ENCODE assay signal across 8 cellular contexts in the genomic region with DNA sequence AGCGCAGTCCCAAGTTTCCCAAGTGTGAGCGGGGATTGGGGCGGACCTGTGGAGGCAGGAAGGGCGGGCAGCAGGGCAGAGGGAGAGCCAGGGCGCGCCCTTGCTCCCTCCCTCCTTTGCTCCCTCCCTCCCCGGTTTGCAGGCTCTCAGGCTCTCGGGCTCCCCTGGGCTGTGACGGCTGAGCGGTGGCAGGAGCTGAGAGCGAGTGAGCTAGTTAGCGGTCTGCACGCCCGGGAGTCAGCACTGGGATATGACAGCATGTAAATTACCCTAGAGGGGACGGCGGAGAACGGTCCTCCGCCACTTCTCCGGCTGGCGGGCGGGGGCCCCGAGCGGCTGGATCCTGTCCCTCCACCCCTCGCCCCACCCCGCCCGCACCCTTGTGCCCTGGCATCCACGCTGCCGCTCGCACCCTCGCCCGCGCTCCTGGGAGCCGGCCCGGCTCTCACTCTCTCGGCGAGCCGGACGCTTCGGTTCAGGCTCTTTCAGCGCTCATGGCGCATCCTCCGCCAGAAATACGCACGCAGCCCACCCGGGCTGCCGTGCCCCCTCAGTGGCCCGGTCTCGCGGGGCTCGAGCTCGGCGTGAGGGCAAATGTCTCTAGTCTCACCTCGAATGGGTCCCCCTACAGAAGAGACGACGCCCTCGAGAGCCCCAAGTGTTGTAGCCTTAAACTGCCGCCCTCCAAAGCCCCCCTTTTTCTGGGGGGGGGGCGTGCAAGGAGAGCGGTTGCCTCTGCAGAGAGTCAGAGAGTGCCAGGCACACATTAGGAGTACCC. TPM values are rescaled to one million over a fixed set of nuclear protein-coding genes. Genes with fewer than 3 reads are reported as not detected.
A peak's percentile ranks its signal among the peaks of the same experiment; 100 is the strongest.
DNase-seq lines count a peak whose midpoint lies in the region; ATAC-seq and TF ChIP-seq lines count a peak whose summit lies in the region.

A gene (minus strand): TSS at position 54 of the 778 bp plus-strand sequence. CDS start 368 bp downstream, outside the sequence.

- peak; percentile 76 for ATAC-seq in GM21576 (IDR thresholded peaks at IDR 0.05; ENCODE audit: unreplicated experiment)
- ATAC-seq in naive thymus-derived CD4-positive, alpha-beta T cell: peak; percentile 79

- H3K36me3 Mint-ChIP-seq in naive thymus-derived CD4-positive, alpha-beta T cell: no peaks in the 10 kb centered on the region

- TF ChIP-seq CTCF in fibroblast of mammary gland (conservative IDR thresholded peaks at IDR 0.05; ENCODE audit: control insufficient read depth, insufficient read depth, low read depth, low read length) (no peak), subcutaneous adipose tissue (IDR thresholded peaks at IDR 0.05; ENCODE audit: low read depth) (no peak)

- peak within 1 kb of the TSS; percentile 42 for H3K4me3 ChIP-seq in fibroblast of mammary gland (ENCODE audit: control insufficient read depth, low read depth, low read length)
- H3K4me3 ChIP-seq in naive thymus-derived CD4-positive, alpha-beta T cell (ENCODE audit: low read length): peak within 1 kb of the TSS; percentile 63

- CTCF ChIA-PET in naive thymus-derived CD4-positive, alpha-beta T cell (lab: Charles Lee): interaction anchor here (0.7 to 6.4 kb wide), 13 partner anchors 10 to 245 kb away, joined by 3 to 96 read pairs (median 5); no protein-coding TSS in a partner anchor

- H3K27me3 Mint-ChIP-seq in naive thymus-derived CD4-positive, alpha-beta T cell: peaks cover 0 to 22% (median 0%) of the 10 kb centered on the region in 5 donors

- peak within 1 kb of the TSS; percentile 80 to 96 (median 92) for H3K4me3 Mint-ChIP-seq in naive thymus-derived CD4-positive, alpha-beta T cell

- peak; percentile 35 for DNase-seq in DMS 273 treated with DMSO at 0.1 percent for 48 hours (lab: John Stamatoyannopoulos, UW)
- DNase-seq in HuH-7.5 (ENCODE audit: low spot score): peak; percentile 56
- peak; percentile 72 for DNase-seq in RKO (ENCODE audit: low spot score)
- DNase-seq in activated T-helper 9 cell treated with anti-CD3 and anti-CD28 coated beads, Interleukin-2, amount 50 U/mL, for 16 hours (ENCODE audit: low read depth): peak; percentile 32
- peak; percentile 74 for DNase-seq in fibroblast of mammary gland (ENCODE audit: low read depth)
- DNase-seq in naive thymus-derived CD4-positive, alpha-beta T cell: peak; percentile 16 to 70 (median 56)

- H3K4me1 ChIP-seq in naive thymus-derived CD4-positive, alpha-beta T cell (ENCODE audit: control insufficient read depth in 2 of 2, insufficient read depth in 2 of 2, low read length in 2 of 2): no peaks in the 10 kb centered on the region

- H3K9me3 ChIP-seq in naive thymus-derived CD4-positive, alpha-beta T cell (ENCODE audit: control insufficient read depth in 2 of 3, low read length in 3 of 3): no peaks in the 10 kb centered on the region

- no peaks in the 10 kb centered on the region for H3K27me3 ChIP-seq in naive thymus-derived CD4-positive, alpha-beta T cell (ENCODE audit: control insufficient read depth in 2 of 2, insufficient read depth in 2 of 2, low read length in 2 of 2)

- peak within 1 kb of the TSS; percentile 82 to 95 (median 92) for H3K27ac Mint-ChIP-seq in naive thymus-derived CD4-positive, alpha-beta T cell

- H3K9me3 Mint-ChIP-seq in naive thymus-derived CD4-positive, alpha-beta T cell: no peaks in the 10 kb centered on the region

- intact Hi-C loops in naive thymus-derived CD4-positive, alpha-beta T cell (cut with micrococcal nuclease): loop anchor here (2.0 to 10.0 kb wide), 6 partner anchors 51 to 751 kb away; a partner anchor contains a TSS

- H3K27ac ChIP-seq in naive thymus-derived CD4-positive, alpha-beta T cell (ENCODE audit: low read depth, low read length): peak within 1 kb of the TSS; percentile 64

- POLR2A ChIA-PET in naive thymus-derived CD4-positive, alpha-beta T cell (lab: Charles Lee): interaction anchor here (0.6 to 5.3 kb wide), 17 partner anchors 12 to 148 kb away, joined by 3 to 71 read pairs (median 5); a partner anchor contains a TSS

- H3K4me1 Mint-ChIP-seq in naive thymus-derived CD4-positive, alpha-beta T cell: peaks cover 8 to 31% (median 19%) of the 10 kb centered on the region in 7 donors

- H3K36me3 ChIP-seq in naive thymus-derived CD4-positive, alpha-beta T cell (ENCODE audit: control insufficient read depth in 2 of 3, insufficient read depth in 3 of 3, low read length in 3 of 3): no peaks in the 10 kb centered on the region

RNA-seq across cellular contexts. Expression of the gene that starts here (rescaled TPM):
- 1,000 to 10,000 TPM in 2 of 5 experiments, 100 to 1,000 TPM in 2, 10 to 100 TPM in 1; 44.2 to 1,917 (median 255) TPM for total RNA-seq in naive thymus-derived CD4-positive, alpha-beta T cell
- 100 to 1,000 TPM; 383 to 690 TPM for polyA plus RNA-seq in naive thymus-derived CD4-positive, alpha-beta T cell
- total RNA-seq in subcutaneous adipose tissue: 100 to 1,000 TPM; 473 to 982 (median 684) TPM

Comparison
In these comparisons a context has a peak if more than half of its experiments do, and no peak if none do; other contexts are left out.
1. Peak in every context shown above with its lines: DNase-seq, ATAC-seq, H3K4me3 ChIP-seq and H3K27ac ChIP-seq.